8 cellular contexts compared by ENCODE assay signal in genomic region chr7:70694357-70694908, GRCh38.
A peak's percentile ranks its signal among the peaks of the same experiment; 100 is the strongest.
DNase-seq lines count a peak whose midpoint lies in the region; ATAC-seq lines count a peak whose summit lies in the region.

No MANE protein-coding gene starts in this region.

- peak overlapping the region; percentile 96 for H3K4me3 Mint-ChIP-seq in central memory CD8-positive, alpha-beta T cell
- peak overlapping the region; percentile 79 to 85 for H3K4me3 Mint-ChIP-seq in stimulated activated naive CD8-positive, alpha-beta T cell treated with anti-CD3 and anti-CD28 coated beads, Interleukin-15, amount 100 ng/mL, for 72 hours

- DNase-seq in Right ventricle myocardium inferior (ENCODE audit: missing footprints) = no peak
- DNase-seq in cardiac septum (ENCODE audit: low spot score) = no peak
- no peak for DNase-seq in NT2/D1 (ENCODE audit: low read depth, low spot score)
- DNase-seq in central memory CD8-positive, alpha-beta T cell (ENCODE audit: low spot score in 2 of 2) = peak in 1 of 2 donors; percentile 19
- peak; percentile 84 for DNase-seq in left kidney (ENCODE audit: low read depth, low spot score)
- no peak for DNase-seq in stimulated activated naive CD8-positive, alpha-beta T cell treated with anti-CD3 and anti-CD28 coated beads, Interleukin-15, amount 100 ng/mL, for 72 hours
- DNase-seq in NCI-H128 (lab: John Stamatoyannopoulos, UW; ENCODE audit: unreplicated experiment) = no peak

- no peaks in the 10 kb centered on the region for H3K9me3 Mint-ChIP-seq in central memory CD8-positive, alpha-beta T cell
- H3K9me3 Mint-ChIP-seq in stimulated activated naive CD8-positive, alpha-beta T cell treated with anti-CD3 and anti-CD28 coated beads, Interleukin-15, amount 100 ng/mL, for 72 hours = no peaks in the 10 kb centered on the region

- H3K27me3 ChIP-seq in NT2/D1 (ENCODE audit: insufficient read depth, insufficient read length) = peaks cover 13% of the 10 kb centered on the region

- H3K27ac Mint-ChIP-seq in central memory CD8-positive, alpha-beta T cell (ENCODE audit: low read depth) = peak overlapping the region; percentile 97
- no peak overlapping the region for H3K27ac Mint-ChIP-seq in stimulated activated naive CD8-positive, alpha-beta T cell treated with anti-CD3 and anti-CD28 coated beads, Interleukin-15, amount 100 ng/mL, for 72 hours

- peaks cover 29% of the 10 kb centered on the region for H3K36me3 Mint-ChIP-seq in central memory CD8-positive, alpha-beta T cell (ENCODE audit: insufficient read depth)

- H3K4me3 ChIP-seq in NT2/D1 (ENCODE audit: insufficient read length, low read depth) = peak overlapping the region; percentile 67

- ATAC-seq in Right ventricle myocardium inferior (peak; percentile 29), HG02798 (IDR thresholded peaks at IDR 0.05; ENCODE audit: poor library complexity, unreplicated experiment) (peak; percentile 54)
- ATAC-seq in central memory CD8-positive, alpha-beta T cell (replicated peaks; ENCODE audit: extremely low read depth, poor library complexity, severe bottlenecking) = peak; percentile 41
- ATAC-seq in stimulated activated naive CD8-positive, alpha-beta T cell treated with anti-CD3 and anti-CD28 coated beads, Interleukin-15, amount 100 ng/mL, for 72 hours = peak; percentile 63

- H3K9me3 ChIP-seq in NT2/D1 (ENCODE audit: insufficient read depth, low read length) = no peaks in the 10 kb centered on the region

- H3K36me3 ChIP-seq in NT2/D1 (ENCODE audit: insufficient read depth, insufficient read length, low read length) = peaks cover 13% of the 10 kb centered on the region

- intact Hi-C loops in Right ventricle myocardium inferior (cut with DNase I) = loop anchor here (10.0 kb wide), 2 partner anchors 80 to 530 kb away; no protein-coding TSS in a partner anchor
- intact Hi-C loops in cardiac septum (cut with DNase I) = loop anchor here (10.0 kb wide), 1 partner anchor 300 kb away; no protein-coding TSS in a partner anchor

- H3K27me3 Mint-ChIP-seq in central memory CD8-positive, alpha-beta T cell = no peaks in the 10 kb centered on the region
- peaks cover 65% of the 10 kb centered on the region for H3K27me3 Mint-ChIP-seq in stimulated activated naive CD8-positive, alpha-beta T cell treated with anti-CD3 and anti-CD28 coated beads, Interleukin-15, amount 100 ng/mL, for 72 hours

- peak overlapping the region; percentile 89 for H3K9ac ChIP-seq in NT2/D1 (ENCODE audit: insufficient read length, low read depth)

- H3K4me1 Mint-ChIP-seq in central memory CD8-positive, alpha-beta T cell = peaks cover 44% of the 10 kb centered on the region
- peaks cover 11% of the 10 kb centered on the region for H3K4me1 Mint-ChIP-seq in stimulated activated naive CD8-positive, alpha-beta T cell treated with anti-CD3 and anti-CD28 coated beads, Interleukin-15, amount 100 ng/mL, for 72 hours

- H3K4me1 ChIP-seq in NT2/D1 (ENCODE audit: insufficient read depth, insufficient read length) = peaks cover 3% of the 10 kb centered on the region
